In genomic region chr7:18626086-18626485, GRCh38 we compare ENCODE assay signal across 29 cellular contexts.
"Had no signal": no experiment of that assay in that cellular context is flagged by ENCODE, and none has a peak within 500 bp of the region (broad histone marks: within the 10 kb centered on the region; RNA-seq: fewer than 3 reads in every experiment).

No MANE protein-coding gene starts in this region.

- H3K36me3 Mint-ChIP-seq: activated CD4-positive, alpha-beta memory T cell treated with anti-CD3 and anti-CD28 coated beads for 36 hours; activated naive CD4-positive, alpha-beta T cell treated with anti-CD3 and anti-CD28 coated beads, Interleukin-2, amount 50 U/mL, for 72 hours; T-cell had no signal

- H3K27ac Mint-ChIP-seq: activated CD4-positive, alpha-beta memory T cell treated with anti-CD3 and anti-CD28 coated beads for 36 hours; activated CD4-positive, alpha-beta T cell treated with anti-CD3 and anti-CD28 coated beads, Interleukin-2, amount 10 ng/mL, durations not matched to agents 7 days and 5 days; activated naive CD4-positive, alpha-beta T cell treated with anti-CD3 and anti-CD28 coated beads, Interleukin-2, amount 50 U/mL, for 72 hours; activated naive CD8-positive, alpha-beta T cell treated with anti-CD3 and anti-CD28 coated beads, Interleukin-2, amount 50 U/mL, for 24 hours; T-cell had no signal

- H3K4me3 Mint-ChIP-seq: activated CD4-positive, alpha-beta memory T cell treated with anti-CD3 and anti-CD28 coated beads for 36 hours; activated CD4-positive, alpha-beta T cell treated with anti-CD3 and anti-CD28 coated beads, Interleukin-2, amount 10 ng/mL, durations not matched to agents 7 days and 5 days; activated naive CD8-positive, alpha-beta T cell treated with anti-CD3 and anti-CD28 coated beads, Interleukin-2, amount 50 U/mL, for 24 hours; activated T-cell treated with anti-CD3 and anti-CD28 coated beads, Interleukin-2, amount 50 U/mL, for 4 hours; brain; IgD-negative memory B cell; T-cell had no signal

- H3K4me1 ChIP-seq: SJSA1 had no signal

- H3K27ac ChIP-seq: SJSA1, VCaP had no signal

- H3K27me3 Mint-ChIP-seq: activated CD4-positive, alpha-beta memory T cell treated with anti-CD3 and anti-CD28 coated beads for 36 hours; activated CD4-positive, alpha-beta T cell treated with anti-CD3 and anti-CD28 coated beads, Interleukin-2, amount 10 ng/mL, durations not matched to agents 7 days and 5 days; activated naive CD8-positive, alpha-beta T cell treated with anti-CD3 and anti-CD28 coated beads, Interleukin-2, amount 50 U/mL, for 24 hours; brain; IgD-negative memory B cell; T-cell had no signal

- H3K4me1 Mint-ChIP-seq: activated CD4-positive, alpha-beta T cell treated with anti-CD3 and anti-CD28 coated beads, Interleukin-2, amount 10 ng/mL, durations not matched to agents 7 days and 5 days; activated naive CD8-positive, alpha-beta T cell treated with anti-CD3 and anti-CD28 coated beads, Interleukin-2, amount 50 U/mL, for 24 hours; T-cell had no signal

- ATAC-seq: activated naive CD4-positive, alpha-beta T cell treated with anti-CD3 and anti-CD28 coated beads, Interleukin-2, amount 50 U/mL, for 72 hours; activated naive CD8-positive, alpha-beta T cell treated with anti-CD3 and anti-CD28 coated beads, Interleukin-2, amount 50 U/mL, for 24 hours; activated T-cell treated with anti-CD3 and anti-CD28 coated beads, Interleukin-2, amount 50 U/mL, for 4 hours; Panc1; T-cell had no signal

- H3K9me3 ChIP-seq: SJSA1 had no signal

- H3K27me3 ChIP-seq: SJSA1 had no signal

- H3K4me3 ChIP-seq: SJSA1 had no signal

- H3K9me3 Mint-ChIP-seq: activated CD4-positive, alpha-beta T cell treated with anti-CD3 and anti-CD28 coated beads, Interleukin-2, amount 10 ng/mL, durations not matched to agents 7 days and 5 days; activated naive CD8-positive, alpha-beta T cell treated with anti-CD3 and anti-CD28 coated beads, Interleukin-2, amount 50 U/mL, for 24 hours; activated T-cell treated with anti-CD3 and anti-CD28 coated beads, Interleukin-2, amount 50 U/mL, for 4 hours; brain; IgD-negative memory B cell; T-cell had no signal

- DNase-seq: activated CD4-positive, alpha-beta memory T cell treated with anti-CD3 and anti-CD28 coated beads for 36 hours; activated CD4-positive, alpha-beta T cell treated with anti-CD3 and anti-CD28 coated beads, Interleukin-2, amount 10 ng/mL, durations not matched to agents 7 days and 5 days; activated CD4-positive, CD25-positive, alpha-beta regulatory T cell; activated CD8-positive, alpha-beta memory T cell treated with anti-CD3 and anti-CD28 coated beads for 24 hours; activated effector memory CD4-positive, alpha-beta T cell treated with anti-CD3 and anti-CD28 coated beads, Interleukin-2, amount 50 U/mL, for 16 hours; activated naive CD4-positive, alpha-beta T cell treated with Interleukin-2 at 50 U/mL for 16 hours; activated naive CD8-positive, alpha-beta T cell treated with anti-CD3 and anti-CD28 coated beads, Interleukin-2, amount 50 U/mL, for 24 hours; activated T-cell treated with anti-CD3 and anti-CD28 coated beads, Interleukin-2, amount 50 U/mL, for 4 hours; amygdala; KG1; MV-4-11; NCI-H1105; NCI-H1436; NCI-H1694 treated with DMSO at 0.1 percent for 48 hours; NCI-H2029 treated with DMSO at 0.1 percent for 48 hours; NCI-H510A treated with DMSO at 0.1 percent for 48 hours; NCI-H69; NK-92 treated with Interleukin-12 subunit alpha and Interleukin-12 subunit beta, amount 100 ng/mL, for 24 hours; RPMI8226; SHP77; T-cell; T-helper 2 cell; T1000 had no signal
